ENCODE assay signal across 8 cellular contexts in genomic region chr22:34105461-34106062, GRCh38.
A peak's percentile ranks its signal among the peaks of the same experiment; 100 is the strongest.
DNase-seq lines count a peak whose midpoint lies in the region; ATAC-seq and TF ChIP-seq lines count a peak whose summit lies in the region.

No MANE protein-coding gene starts in this region.

- H3K4me3 Mint-ChIP-seq in activated CD4-positive, alpha-beta memory T cell treated with anti-CD3 and anti-CD28 coated beads for 36 hours: no peak overlapping the region
- no peak overlapping the region for H3K4me3 Mint-ChIP-seq in stimulated activated naive B cell treated with anti-CD40 and anti-IgM and Interleukin-4, amounts not matched to agents 10 μg/mL and 1 μg/mL and 100 μg/mL, for 72 hours

- no peaks in the 10 kb centered on the region for H3F3A ChIP-seq in Loucy (ENCODE audit: low read depth)

- no peak overlapping the region for H3K4me3 ChIP-seq in Loucy (ENCODE audit: low read length, poor library complexity, severe bottlenecking)

- H3K4me2 ChIP-seq in Loucy (ENCODE audit: low read depth, low read length, poor library complexity, severe bottlenecking): no peak overlapping the region

- H3K9me3 ChIP-seq in Loucy (ENCODE audit: insufficient read depth, low read depth, low read length): no peaks in the 10 kb centered on the region; the same call in 1 of the 2 replicates

- no peaks in the 10 kb centered on the region for H3K9me2 ChIP-seq in Loucy (replicated peaks; ENCODE audit: low read depth, low read length)

- no peaks in the 10 kb centered on the region for H3K36me3 ChIP-seq in Loucy (ENCODE audit: insufficient read depth, low read length)

- POLR2A ChIA-PET in GM10248 (lab: Yijun Ruan, JAX): no interaction called here
- POLR2A ChIA-PET in activated CD4-positive, alpha-beta memory T cell treated with anti-CD3 and anti-CD28 coated beads for 36 hours (lab: Charles Lee): no interaction called here

- peak; percentile 68 for TF ChIP-seq CTCF in GM10248 (IDR thresholded peaks at IDR 0.05; ENCODE audit: control extremely low read depth, extremely low read depth, low read depth, missing control alignments)
- peak; percentile 34; the same call in 1 of the 2 replicates for TF ChIP-seq CTCF in Loucy (conservative IDR thresholded peaks at IDR 0.05; ENCODE audit: low read length)

- H3K9me3 Mint-ChIP-seq in activated CD4-positive, alpha-beta memory T cell treated with anti-CD3 and anti-CD28 coated beads for 36 hours: peaks cover 3% of the 10 kb centered on the region
- no peaks in the 10 kb centered on the region for H3K9me3 Mint-ChIP-seq in stimulated activated naive B cell treated with anti-CD40 and anti-IgM and Interleukin-4, amounts not matched to agents 10 μg/mL and 1 μg/mL and 100 μg/mL, for 72 hours

- no peaks in the 10 kb centered on the region for H3K4me1 Mint-ChIP-seq in activated CD4-positive, alpha-beta memory T cell treated with anti-CD3 and anti-CD28 coated beads for 36 hours (ENCODE audit: low read depth)
- H3K4me1 Mint-ChIP-seq in stimulated activated naive B cell treated with anti-CD40 and anti-IgM and Interleukin-4, amounts not matched to agents 10 μg/mL and 1 μg/mL and 100 μg/mL, for 72 hours: peaks cover 2 to 5% of the 10 kb centered on the region in 2 donors

- H2AFZ ChIP-seq in Loucy (ENCODE audit: low read length): no peak overlapping the region

- H3K36me3 Mint-ChIP-seq in activated CD4-positive, alpha-beta memory T cell treated with anti-CD3 and anti-CD28 coated beads for 36 hours: no peaks in the 10 kb centered on the region
- H3K36me3 Mint-ChIP-seq in stimulated activated naive B cell treated with anti-CD40 and anti-IgM and Interleukin-4, amounts not matched to agents 10 μg/mL and 1 μg/mL and 100 μg/mL, for 72 hours: no peaks in the 10 kb centered on the region

- H3K27ac Mint-ChIP-seq in activated CD4-positive, alpha-beta memory T cell treated with anti-CD3 and anti-CD28 coated beads for 36 hours: no peak overlapping the region
- no peak overlapping the region for H3K27ac Mint-ChIP-seq in stimulated activated naive B cell treated with anti-CD40 and anti-IgM and Interleukin-4, amounts not matched to agents 10 μg/mL and 1 μg/mL and 100 μg/mL, for 72 hours

- H3K27me3 Mint-ChIP-seq in activated CD4-positive, alpha-beta memory T cell treated with anti-CD3 and anti-CD28 coated beads for 36 hours: no peaks in the 10 kb centered on the region
- peaks cover 28 to 30% of the 10 kb centered on the region in 2 donors for H3K27me3 Mint-ChIP-seq in stimulated activated naive B cell treated with anti-CD40 and anti-IgM and Interleukin-4, amounts not matched to agents 10 μg/mL and 1 μg/mL and 100 μg/mL, for 72 hours

- H3K27me3 ChIP-seq in Loucy (ENCODE audit: insufficient read depth, low read length, poor library complexity, severe bottlenecking): no peaks in the 10 kb centered on the region

- ATAC-seq in stimulated activated naive B cell treated with anti-CD40 and anti-IgM and Interleukin-4, amounts not matched to agents 10 μg/mL and 1 μg/mL and 100 μg/mL, for 72 hours (replicated peaks): peak; percentile 25 to 52
- no peak for ATAC-seq in GM21526 (IDR thresholded peaks at IDR 0.05; ENCODE audit: low FRiP score, unreplicated experiment)

- CTCF ChIA-PET in GM10248 (lab: Yijun Ruan, JAX): interaction anchor here (0.7 to 2.0 kb wide), 10 partner anchors 11 to 804 kb away, joined by 3 to 10 read pairs (median 3); no protein-coding TSS in a partner anchor
- CTCF ChIA-PET in activated CD4-positive, alpha-beta memory T cell treated with anti-CD3 and anti-CD28 coated beads for 36 hours (lab: Charles Lee): interaction anchor here (0.9 kb wide), 1 partner anchor 166 kb away, joined by 3 read pairs; no protein-coding TSS in a partner anchor

- H4K20me1 ChIP-seq in Loucy (ENCODE audit: insufficient read depth, low read length, poor library complexity, severe bottlenecking): no peaks in the 10 kb centered on the region

- H3K4me1 ChIP-seq in Loucy (ENCODE audit: insufficient read depth, low read length, poor library complexity, severe bottlenecking): no peaks in the 10 kb centered on the region

- intact Hi-C loops in activated CD4-positive, alpha-beta memory T cell treated with anti-CD3 and anti-CD28 coated beads for 36 hours (cut with micrococcal nuclease): no loop called here

- H3K9ac ChIP-seq in Loucy (ENCODE audit: low read depth, low read length, poor library complexity, severe bottlenecking): no peak overlapping the region

- DNase-seq in GM10248 (ENCODE audit: extremely low spot score) (peak; percentile 15), inferior parietal cortex (ENCODE audit: extremely low spot score) (peak; percentile 71)
- DNase-seq in activated CD4-positive, alpha-beta memory T cell treated with anti-CD3 and anti-CD28 coated beads for 36 hours: peak; percentile 37
- no peak for DNase-seq in stimulated activated naive B cell treated with anti-CD40 and anti-IgM and Interleukin-4, amounts not matched to agents 10 μg/mL and 1 μg/mL and 100 μg/mL, for 72 hours
- DNase-seq in activated CD4-positive, CD25-positive, alpha-beta regulatory T cell treated with anti-CD3 and anti-CD28 coated beads, Interleukin-2, amount 50 U/mL, for 72 hours: no peak
- no peak for DNase-seq in activated CD8-positive, alpha-beta memory T cell treated with anti-CD3 and anti-CD28 coated beads for 24 hours

- H3K79me2 ChIP-seq in Loucy (ENCODE audit: insufficient read depth, low read length): no peaks in the 10 kb centered on the region

Comparison
In these comparisons a context has a peak if more than half of its experiments do, and no peak if none do; other contexts are left out.
1. DNase-seq: peak in GM10248 (single experiment), activated CD4-positive, alpha-beta memory T cell treated with anti-CD3 and anti-CD28 coated beads for 36 hours (single experiment) and inferior parietal cortex (single experiment); none in stimulated activated naive B cell treated with anti-CD40 and anti-IgM and Interleukin-4, amounts not matched to agents 10 μg/mL and 1 μg/mL and 100 μg/mL, for 72 hours (single experiment), activated CD4-positive, CD25-positive, alpha-beta regulatory T cell treated with anti-CD3 and anti-CD28 coated beads, Interleukin-2, amount 50 U/mL, for 72 hours (single experiment) and activated CD8-positive, alpha-beta memory T cell treated with anti-CD3 and anti-CD28 coated beads for 24 hours (single experiment).